ENCODE assay signal across 8 cellular contexts in the genomic region with DNA sequence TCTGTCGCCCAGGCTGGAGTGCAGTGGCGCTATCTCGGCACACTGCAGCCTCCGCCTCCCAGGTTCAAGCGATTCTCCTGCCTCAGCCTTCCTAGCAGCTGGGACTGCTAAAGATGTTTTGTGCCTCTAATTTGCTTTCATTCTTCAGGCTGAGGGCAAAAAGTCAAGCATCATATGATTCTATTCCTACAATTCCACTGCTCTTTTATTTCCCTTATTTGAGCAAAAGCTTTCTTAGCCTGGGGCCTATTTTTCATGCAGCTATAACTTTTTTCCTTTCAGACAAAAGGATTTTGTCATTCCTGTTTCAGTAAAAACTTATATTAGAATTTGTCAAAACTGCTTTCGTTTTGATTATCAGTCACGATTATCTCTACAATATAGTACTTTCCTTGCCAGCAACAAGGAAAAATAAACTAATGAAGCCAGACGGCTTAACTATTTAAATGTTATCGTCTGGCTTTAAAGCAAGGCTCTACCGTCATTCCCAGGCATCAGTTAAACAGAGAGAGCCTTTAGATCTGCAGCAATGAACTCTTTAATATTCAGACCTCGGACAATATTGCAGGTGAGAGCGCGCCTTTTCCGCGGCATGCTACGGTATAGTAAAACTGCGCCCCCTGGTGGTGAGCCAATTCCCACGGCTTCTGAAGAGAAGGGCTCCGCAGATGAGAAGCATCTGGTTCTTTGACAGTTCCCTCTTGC. TPM values are rescaled to one million over a fixed set of nuclear protein-coding genes. Genes with fewer than 3 reads are reported as not detected.
DNase-seq lines count a peak whose midpoint lies in the region; ATAC-seq and TF ChIP-seq lines count a peak whose summit lies in the region.

No MANE protein-coding gene starts in this region.

- peaks cover 10% of the 10 kb centered on the region for H3F3A ChIP-seq in SU-DHL-6 (ENCODE audit: insufficient read depth)

- H3K9ac ChIP-seq in SU-DHL-6 (ENCODE audit: low read length), result peak overlapping the region; percentile 91

- no peaks in the 10 kb centered on the region for H4K20me1 ChIP-seq in SU-DHL-6 (ENCODE audit: low read depth, low read length)

- ATAC-seq in HG02610 (IDR thresholded peaks at IDR 0.05; ENCODE audit: unreplicated experiment) (peak; percentile 23), heart left ventricle (peak; percentile 39 to 70 (median 58))

- DNase-seq in GM06990 (ENCODE audit: extremely low read depth, insufficient read length) (peak; percentile 21), NCI-H1417 treated with DMSO at 0.1 percent for 48 hours (lab: John Stamatoyannopoulos, UW) (peak; percentile 84), heart left ventricle (peak; percentile 86 to 93 (median 88)), pulmonary artery endothelial cell (ENCODE audit: low read depth, low spot score) (peak; percentile 49), ureter (ENCODE audit: low spot score) (peak; percentile 92)
- peak; percentile 72 for DNase-seq in activated naive CD8-positive, alpha-beta T cell treated with anti-CD3 and anti-CD28 coated beads, Interleukin-2, amount 50 U/mL, for 16 hours (ENCODE audit: low read depth, low spot score)

- H3K4me3 ChIP-seq in GM06990 (replicated peaks; ENCODE audit: low read depth, low read length) (peak overlapping the region; percentile 53), SU-DHL-6 (ENCODE audit: insufficient read depth, low read length, poor library complexity, severe bottlenecking) (peak overlapping the region; percentile 91), heart left ventricle (peak overlapping the region in 11 of 12 donors; percentile 4 to 99 (median 55))

- intact Hi-C loops in heart left ventricle (cut with DNase I), result loop anchor here (1.0 to 10.0 kb wide), 13 partner anchors 50 to 492 kb away; a partner anchor contains a TSS

- H3K9me2 ChIP-seq in SU-DHL-6 (replicated peaks; ENCODE audit: insufficient read depth, low read length), result no peaks in the 10 kb centered on the region

- H3K4me2 ChIP-seq in SU-DHL-6 (ENCODE audit: low read depth, low read length, poor library complexity, severe bottlenecking), result peak overlapping the region; percentile 88

- peaks cover 0 to 39% (median 25%) of the 10 kb centered on the region in 12 donors for H3K4me1 ChIP-seq in heart left ventricle

- no peaks in the 10 kb centered on the region for H3K79me2 ChIP-seq in SU-DHL-6 (ENCODE audit: insufficient read depth, low read length)

- H3K27me3 ChIP-seq in GM06990 (replicated peaks; ENCODE audit: control insufficient read depth, insufficient read depth, low read length) (no peaks in the 10 kb centered on the region), SU-DHL-6 (ENCODE audit: low read length) (no peaks in the 10 kb centered on the region), heart left ventricle (peaks cover 0 to 2% (median 0%) of the 10 kb centered on the region in 9 donors)

- H2AFZ ChIP-seq in SU-DHL-6 (ENCODE audit: low read depth, low read length, severe bottlenecking), result peak overlapping the region; percentile 96

- 17 to 24% (median 22%) methylated on average over 19 of the region's 19 CpGs for WGBS in heart left ventricle, 4 donors

- H3K27ac ChIP-seq in SU-DHL-6 (ENCODE audit: low read depth, low read length), result peak overlapping the region; percentile 49
- peak overlapping the region in 3 of 12 donors; percentile 47 to 92 (median 89) for H3K27ac ChIP-seq in heart left ventricle

- no peak for TF ChIP-seq POLR2A in heart left ventricle (IDR thresholded peaks at IDR 0.05)

- H3K36me3 ChIP-seq in GM06990 (ENCODE audit: control insufficient read depth, insufficient read depth, low read length), result no peaks in the 10 kb centered on the region
- H3K36me3 ChIP-seq in SU-DHL-6 (ENCODE audit: low read length), result no peaks in the 10 kb centered on the region
- H3K36me3 ChIP-seq in heart left ventricle, result no peaks in the 10 kb centered on the region

- TF ChIP-seq CTCF in GM06990 (IDR thresholded peaks at IDR 0.05; ENCODE audit: insufficient read depth, low read length, poor library complexity, severe bottlenecking) (peak; percentile 82), SU-DHL-6 (IDR thresholded peaks at IDR 0.05; ENCODE audit: insufficient read depth, low read length, poor library complexity, severe bottlenecking) (peak; percentile 93), heart left ventricle (IDR thresholded peaks at IDR 0.05) (peak; percentile 85 to 98 (median 94))

- H3K9me3 ChIP-seq in SU-DHL-6 (ENCODE audit: insufficient read depth, low read length) (no peaks in the 10 kb centered on the region), heart left ventricle (no peaks in the 10 kb centered on the region)

RNA-seq across cellular contexts. Expression of a gene that starts 1.4 kb away (rescaled TPM):
- 10 to 100 TPM in 3 of 9 donors, 1 to 10 TPM in 6; 5.8 to 17.6 (median 10.0) TPM for total RNA-seq in heart left ventricle
- 1 to 10 TPM; 1.9 to 3.9 TPM for polyA plus RNA-seq in heart left ventricle
- total RNA-seq in pulmonary artery endothelial cell, result 3.4 and 6.3 TPM in 2 replicates
- 8.5 TPM for total RNA-seq in ureter

Comparison
In these comparisons a context has a peak if more than half of its experiments do, and no peak if none do; other contexts are left out.
1. DNase-seq: peak in every context shown above with its lines; median percentile 92 in ureter; 88 in heart left ventricle; 84 in NCI-H1417 treated with DMSO at 0.1 percent for 48 hours; 72 in activated naive CD8-positive, alpha-beta T cell treated with anti-CD3 and anti-CD28 coated beads, Interleukin-2, amount 50 U/mL, for 16 hours; 49 in pulmonary artery endothelial cell; 21 in GM06990.